26 cellular contexts compared by ENCODE assay signal in genomic region chr13:45604892-45605291, GRCh38. TPM values are rescaled to one million over a fixed set of nuclear protein-coding genes. Genes with fewer than 3 reads are reported as not detected.
"Had no signal": no experiment of that assay in that cellular context is flagged by ENCODE, and none has a peak within 500 bp of the region (broad histone marks: within the 10 kb centered on the region; RNA-seq: fewer than 3 reads in every experiment).

No MANE protein-coding gene starts in this region.

- H3K4me1 ChIP-seq: SJSA1 had no signal

- H3K27me3 ChIP-seq: MG63 had no signal

- DNase-seq: IMR-90, Karpas-422, KG1, MG63, NCI-H1092, NCI-H1105 treated with DMSO at 0.1 percent for 48 hours, NCI-H1417 treated with DMSO at 0.1 percent for 48 hours, NCI-H146, NCI-H1694 treated with DMSO at 0.1 percent for 48 hours, NCI-H1930, NCI-H2081, NCI-H2107, NCI-H2171, NCI-H226, NCI-H446, NCI-H510A, NCI-H524 treated with DMSO at 0.1 percent for 48 hours, NCI-H69, NCI-H774, Right ventricle myocardium superior, RPMI8226, SIG-M5 had no signal

- H3K27ac ChIP-seq: SJSA1 had no signal

- H3K36me3 ChIP-seq: MG63, SJSA1 had no signal

- H3K9me3 ChIP-seq: MG63, SJSA1 had no signal

- ATAC-seq: HepG2 had no signal

- H3K4me3 ChIP-seq: MG63, SJSA1, SK-N-MC had no signal

RNA-seq across cellular contexts. Expression of gene ERICH6B, which starts 10.6 kb away (rescaled TPM):
- total RNA-seq: HepG2, HT1080, IMR-90, Right ventricle myocardium superior, SJSA1 had no signal
- polyA plus RNA-seq: HepG2, IMR-90 had no signal
